ENCODE assay signal across 12 cellular contexts in the genomic region with DNA sequence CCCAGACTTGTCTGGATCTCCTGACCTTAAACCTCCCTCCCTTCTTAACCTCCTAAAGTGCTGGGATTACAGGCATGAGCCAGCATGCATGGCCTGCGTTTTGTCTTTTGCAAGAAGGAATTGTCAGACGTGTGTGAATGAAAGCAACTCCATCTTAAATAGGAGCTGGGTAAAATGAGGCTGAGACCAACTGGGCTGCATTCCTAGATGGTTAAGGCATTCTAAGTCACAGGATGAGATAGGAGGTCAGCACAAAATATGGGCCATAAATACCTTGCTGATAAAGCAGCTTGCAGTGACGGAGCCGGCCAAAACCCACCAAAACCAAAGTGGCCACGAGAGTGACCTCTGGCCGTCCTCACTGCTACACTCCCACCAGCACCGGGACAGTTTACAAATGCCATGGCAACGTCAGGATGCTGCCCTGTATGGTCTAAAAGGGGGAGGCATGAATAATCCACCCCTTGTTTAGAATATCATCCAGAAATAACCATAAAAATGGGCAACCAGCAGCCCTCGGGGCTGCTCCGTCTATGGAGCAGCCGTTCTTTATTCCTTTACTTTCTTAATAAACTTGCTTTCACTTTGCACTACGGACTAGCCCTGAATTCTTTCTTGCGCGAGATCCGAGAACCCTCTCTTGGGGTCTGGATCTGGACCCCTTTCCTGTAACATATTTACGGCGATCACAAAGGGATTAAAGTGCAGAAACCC. TPM values are rescaled to one million over a fixed set of nuclear protein-coding genes. Genes with fewer than 3 reads are reported as not detected.
DNase-seq lines count a peak whose midpoint lies in the region; ATAC-seq, FAIRE-seq and TF ChIP-seq lines count a peak whose summit lies in the region.
"Had no signal": no experiment of that assay in that cellular context is flagged by ENCODE, and none has a peak within 500 bp of the region (broad histone marks: within the 10 kb centered on the region; RNA-seq: fewer than 3 reads in every experiment).

No MANE protein-coding gene starts in this region.

- H3K4me3 ChIP-seq in coronary artery, result peak overlapping the region; percentile 69
- H3K4me3 ChIP-seq: lung had no signal

- H3K4me1 Mint-ChIP-seq in natural killer cell (no peaks in the 10 kb centered on the region), osteocyte (ENCODE audit: unreplicated experiment) (no peaks in the 10 kb centered on the region)

- ATAC-seq in natural killer cell (no peak), HG02970 (IDR thresholded peaks at IDR 0.05; ENCODE audit: low FRiP score, unreplicated experiment) (no peak)

- intact Hi-C loops in natural killer cell (cut with micrococcal nuclease), result no loop called here

- H3K4me3 Mint-ChIP-seq in natural killer cell (peak overlapping the region; percentile 38), osteocyte (ENCODE audit: unreplicated experiment) (no peak overlapping the region)

- FAIRE-seq in HTR-8/SVneo (lab: Jason Lieb, UNC), result peak; percentile 26
- FAIRE-seq: colon had no signal

- no peak overlapping the region for H3K27ac Mint-ChIP-seq in natural killer cell
- no peak overlapping the region for H3K27ac Mint-ChIP-seq in osteocyte (ENCODE audit: unreplicated experiment)

- H3K36me3 Mint-ChIP-seq in natural killer cell, result no peaks in the 10 kb centered on the region
- peaks cover 2% of the 10 kb centered on the region for H3K36me3 Mint-ChIP-seq in osteocyte (ENCODE audit: unreplicated experiment)

- H3K9me3 Mint-ChIP-seq in natural killer cell, result no peaks in the 10 kb centered on the region
- no peaks in the 10 kb centered on the region for H3K9me3 Mint-ChIP-seq in osteocyte (ENCODE audit: unreplicated experiment)

- peak; percentile 28 for DNase-seq in A172 (ENCODE audit: low spot score)
- no peak for DNase-seq in HTR-8/SVneo (ENCODE audit: insufficient read length, low spot score)
- no peak for DNase-seq in coronary artery (ENCODE audit: low spot score)
- no peak for DNase-seq in natural killer cell
- no peak for DNase-seq in osteocyte (ENCODE audit: extremely low spot score, unreplicated experiment)
- DNase-seq in effector CD8-positive, alpha-beta T cell (lab: John Stamatoyannopoulos, UW), result no peak
- no peak for DNase-seq in stimulated activated CD4-positive, alpha-beta T cell treated with anti-CD3 and anti-CD28 coated beads, Interleukin-4, amount 100 ng/mL, for 4 hours
- DNase-seq: DMS 273 treated with DMSO at 0.1 percent for 48 hours had no signal

- H3K27me3 Mint-ChIP-seq in natural killer cell (ENCODE audit: low read depth in 2 of 2), result peaks cover 21 to 23% of the 10 kb centered on the region in 2 donors
- peaks cover 70% of the 10 kb centered on the region for H3K27me3 Mint-ChIP-seq in osteocyte (ENCODE audit: unreplicated experiment)

- peak overlapping the region; percentile 72 to 83 for H3K27ac ChIP-seq in coronary artery
- H3K27ac ChIP-seq: VCaP had no signal

- TF ChIP-seq CTCF in coronary artery (IDR thresholded peaks at IDR 0.05) (no peak), natural killer cell (IDR thresholded peaks at IDR 0.05) (no peak), osteocyte (IDR thresholded peaks at IDR 0.05) (no peak)

RNA-seq across cellular contexts. Expression of gene SDK1, which starts 41.2 kb away (rescaled TPM):
- total RNA-seq in A172 (2014; rRNA removed; shearing (Covaris generic)), result 1.8 and 2.5 TPM in 2 replicates
- total RNA-seq in natural killer cell (under 1 TPM in 2 of 3 donors, not detected in 1; 0.05 to 0.11 TPM), osteocyte (5.4 and 5.6 TPM in 2 replicates)
